In genomic region chr18:49768051-49768391, GRCh38 we compare ENCODE assay signal across 9 cellular contexts. TPM values are rescaled to one million over a fixed set of nuclear protein-coding genes. Genes with fewer than 3 reads are reported as not detected.
DNase-seq lines count a peak whose midpoint lies in the region; TF ChIP-seq lines count a peak whose summit lies in the region.
"Had no signal": no experiment of that assay in that cellular context is flagged by ENCODE, and none has a peak within 500 bp of the region (broad histone marks: within the 10 kb centered on the region; RNA-seq: fewer than 3 reads in every experiment).

No MANE protein-coding gene starts in this region.

- H3K4me2 ChIP-seq in OCI-LY1 (ENCODE audit: low read length) (no peak overlapping the region), osteoblast (ENCODE audit: insufficient read depth, low read length) (no peak overlapping the region)

- no peaks in the 10 kb centered on the region for H3K9me2 ChIP-seq in OCI-LY1 (ENCODE audit: low read depth, low read length)

- H3K4me1 ChIP-seq in OCI-LY1 (ENCODE audit: insufficient read depth, low read length, severe bottlenecking) (no peaks in the 10 kb centered on the region), esophagus muscularis mucosa (peaks cover 0 to 10% (median 5%) of the 10 kb centered on the region in 4 donors), osteoblast (ENCODE audit: insufficient read depth, low read length) (no peaks in the 10 kb centered on the region)
- no peaks in the 10 kb centered on the region for H3K4me1 ChIP-seq in CD4-positive, alpha-beta memory T cell (ENCODE audit: insufficient read depth, low read length)

- H3K27me3 Mint-ChIP-seq in CD4-positive, alpha-beta memory T cell = no peaks in the 10 kb centered on the region
- H3K27me3 Mint-ChIP-seq: activated naive CD4-positive, alpha-beta T cell treated with anti-CD3 and anti-CD28 coated beads, Interleukin-2, amount 50 U/mL, for 24 hours had no signal

- no peaks in the 10 kb centered on the region for H3F3A ChIP-seq in OCI-LY1 (ENCODE audit: insufficient read depth, low read length)

- peaks cover 0 to 3% (median 1%) of the 10 kb centered on the region in 4 donors for H3K4me1 Mint-ChIP-seq in CD4-positive, alpha-beta memory T cell

- H3K9me3 ChIP-seq in OCI-LY1 (ENCODE audit: low read length) = no peaks in the 10 kb centered on the region
- no peaks in the 10 kb centered on the region for H3K9me3 ChIP-seq in esophagus muscularis mucosa
- no peaks in the 10 kb centered on the region for H3K9me3 ChIP-seq in osteoblast (ENCODE audit: low read depth, low read length)
- no peaks in the 10 kb centered on the region for H3K9me3 ChIP-seq in CD4-positive, alpha-beta memory T cell (ENCODE audit: control insufficient read depth in 1 of 2, low read length in 2 of 2)

- POLR2A ChIA-PET in CD4-positive, alpha-beta memory T cell (lab: Charles Lee; ENCODE audit: partially characterized antibody) = no interaction called here

- TF ChIP-seq POLR2A in esophagus muscularis mucosa (IDR thresholded peaks at IDR 0.05; ENCODE audit: low read depth) = no peak

- H3K4me3 ChIP-seq in OCI-LY1 (ENCODE audit: low read depth, low read length, poor library complexity, severe bottlenecking) = no peak overlapping the region
- H3K4me3 ChIP-seq in esophagus muscularis mucosa = no peak overlapping the region
- H3K4me3 ChIP-seq in osteoblast (ENCODE audit: insufficient read depth, low read length) = no peak overlapping the region
- H3K4me3 ChIP-seq in CD4-positive, alpha-beta memory T cell (ENCODE audit: low read length in 2 of 2) = no peak overlapping the region

- H3K27ac Mint-ChIP-seq in CD4-positive, alpha-beta memory T cell = no peak overlapping the region
- H3K27ac Mint-ChIP-seq: activated naive CD4-positive, alpha-beta T cell treated with anti-CD3 and anti-CD28 coated beads, Interleukin-2, amount 50 U/mL, for 24 hours had no signal

- H3K79me2 ChIP-seq in OCI-LY1 (ENCODE audit: insufficient read depth, low read length) (no peaks in the 10 kb centered on the region), osteoblast (ENCODE audit: insufficient read depth, low read length) (no peaks in the 10 kb centered on the region)

- no peaks in the 10 kb centered on the region for H3K9me3 Mint-ChIP-seq in CD4-positive, alpha-beta memory T cell
- H3K9me3 Mint-ChIP-seq: activated naive CD4-positive, alpha-beta T cell treated with anti-CD3 and anti-CD28 coated beads, Interleukin-2, amount 50 U/mL, for 24 hours had no signal

- H4K20me1 ChIP-seq in OCI-LY1 (ENCODE audit: insufficient read depth, low read length) = no peaks in the 10 kb centered on the region
- no peaks in the 10 kb centered on the region for H4K20me1 ChIP-seq in osteoblast (ENCODE audit: insufficient read depth, low read length)

- no peak overlapping the region for H3K4me3 Mint-ChIP-seq in CD4-positive, alpha-beta memory T cell
- H3K4me3 Mint-ChIP-seq: activated naive CD4-positive, alpha-beta T cell treated with anti-CD3 and anti-CD28 coated beads, Interleukin-2, amount 50 U/mL, for 24 hours had no signal

- no peak overlapping the region for H3K9ac ChIP-seq in OCI-LY1 (ENCODE audit: low read length)

- intact Hi-C loops in esophagus muscularis mucosa (cut with DNase I) = no loop called here
- intact Hi-C loops in CD4-positive, alpha-beta memory T cell (cut with micrococcal nuclease) = no loop called here

- DNase-seq in stimulated activated CD4-positive, alpha-beta T cell treated with anti-CD3 and anti-CD28 coated beads, Interleukin-15, amount 100 ng/mL, for 24 hours = peak; percentile 13
- no peak for DNase-seq in stimulated activated CD4-positive, alpha-beta T cell treated with anti-CD3 and anti-CD28 coated beads, Interleukin-4, amount 100 ng/mL, for 24 hours
- no peak for DNase-seq in esophagus muscularis mucosa (ENCODE audit: extremely low spot score)
- peak; percentile 87 for DNase-seq in osteoblast (ENCODE audit: insufficient read length, low spot score, missing footprints)
- DNase-seq in CD4-positive, alpha-beta memory T cell = no peak
- DNase-seq in activated effector memory CD4-positive, alpha-beta T cell treated with Interleukin-2 at 50 U/mL for 16 hours = no peak
- DNase-seq in NCI-H2029 treated with DMSO at 0.1 percent for 48 hours (lab: John Stamatoyannopoulos, UW) = no peak

- 39% methylated on average over 5 of the region's 5 CpGs for WGBS in esophagus muscularis mucosa

- no peaks in the 10 kb centered on the region for H3K36me3 Mint-ChIP-seq in CD4-positive, alpha-beta memory T cell
- H3K36me3 Mint-ChIP-seq: activated naive CD4-positive, alpha-beta T cell treated with anti-CD3 and anti-CD28 coated beads, Interleukin-2, amount 50 U/mL, for 24 hours had no signal

- H3K27ac ChIP-seq in OCI-LY1 (ENCODE audit: low read depth, low read length, poor library complexity, severe bottlenecking) (no peak overlapping the region), esophagus muscularis mucosa (replicated peaks in 1 of 4) (no peak overlapping the region), osteoblast (ENCODE audit: low read depth, low read length) (no peak overlapping the region)
- no peak overlapping the region for H3K27ac ChIP-seq in CD4-positive, alpha-beta memory T cell (ENCODE audit: low read depth, low read length)

- H2AFZ ChIP-seq in OCI-LY1 (ENCODE audit: low read length) = no peak overlapping the region
- no peak overlapping the region for H2AFZ ChIP-seq in osteoblast (ENCODE audit: low read length)

- no peak for TF ChIP-seq EP300 in esophagus muscularis mucosa (IDR thresholded peaks at IDR 0.05)

- H3K27me3 ChIP-seq in OCI-LY1 (ENCODE audit: insufficient read depth, low read length) (no peaks in the 10 kb centered on the region), esophagus muscularis mucosa (no peaks in the 10 kb centered on the region), osteoblast (ENCODE audit: insufficient read depth, low read length) (no peaks in the 10 kb centered on the region)
- H3K27me3 ChIP-seq in CD4-positive, alpha-beta memory T cell (ENCODE audit: insufficient read depth, low read length) = no peaks in the 10 kb centered on the region

- CTCF ChIA-PET in CD4-positive, alpha-beta memory T cell (lab: Charles Lee; ENCODE audit: partially characterized antibody) = no interaction called here

- H3K36me3 ChIP-seq in OCI-LY1 (ENCODE audit: insufficient read depth, low read length) = no peaks in the 10 kb centered on the region
- no peaks in the 10 kb centered on the region for H3K36me3 ChIP-seq in esophagus muscularis mucosa
- H3K36me3 ChIP-seq in osteoblast (ENCODE audit: insufficient read depth, low read length) = no peaks in the 10 kb centered on the region
- no peaks in the 10 kb centered on the region for H3K36me3 ChIP-seq in CD4-positive, alpha-beta memory T cell (ENCODE audit: insufficient read depth, low read length)

- peak; percentile 56 for TF ChIP-seq CTCF in OCI-LY1 (IDR thresholded peaks at IDR 0.05; ENCODE audit: low read length)
- peak; percentile 21 to 38 (median 32) for TF ChIP-seq CTCF in esophagus muscularis mucosa (IDR thresholded peaks at IDR 0.05)
- peak; percentile 74 for TF ChIP-seq CTCF in osteoblast (IDR thresholded peaks at IDR 0.05; ENCODE audit: extremely low read depth, low read depth, low read length)

RNA-seq across cellular contexts. Expression of gene ACAA2, which starts 45.3 kb away (rescaled TPM):
- total RNA-seq in esophagus muscularis mucosa (100 to 1,000 TPM in 1 of 4 donors, 10 to 100 TPM in 3; 46.9 to 101 (median 73.9) TPM), osteoblast (52.8 and 60.7 TPM in 2 replicates)
- 10 to 100 TPM; 21.8 to 23.8 TPM for total RNA-seq in CD4-positive, alpha-beta memory T cell
- 100 to 1,000 TPM in 1 of 2 donors, 10 to 100 TPM in 1; 64.4 to 150 TPM for polyA plus RNA-seq in CD4-positive, alpha-beta memory T cell

Comparison
In these comparisons a context has a peak if more than half of its experiments do, and no peak if none do; other contexts are left out.
1. DNase-seq: peak in stimulated activated CD4-positive, alpha-beta T cell treated with anti-CD3 and anti-CD28 coated beads, Interleukin-15, amount 100 ng/mL, for 24 hours (single experiment) and osteoblast (single experiment); none in stimulated activated CD4-positive, alpha-beta T cell treated with anti-CD3 and anti-CD28 coated beads, Interleukin-4, amount 100 ng/mL, for 24 hours (single experiment), esophagus muscularis mucosa (single experiment), CD4-positive, alpha-beta memory T cell (0 of 5), activated effector memory CD4-positive, alpha-beta T cell treated with Interleukin-2 at 50 U/mL for 16 hours (single experiment) and NCI-H2029 treated with DMSO at 0.1 percent for 48 hours (single experiment).
2. Peak in every context shown above with its lines, with median percentiles within 50 percentile points of each other: CTCF ChIP-seq.